Comparison of ENCODE assay signal across 1 cellular context in genomic region chr6:96521625-96522468, GRCh38.
TF ChIP-seq lines count a peak whose summit lies in the region.

TSS of gene UFL1 (plus strand) at chr6:96521806. CDS start at chr6:96521874, 68 bp downstream.

TF ChIP-seq in K562, 482 proteins besides CTCF, POLR2A, EP300 and RAD21 (continued from another document and continues in another):
- TF ChIP-seq FOXM1 (IDR thresholded peaks at IDR 0.05; ENCODE audit: low read depth), result peak; percentile 25; the same call in 1 of the 2 replicates
- no peak for TF ChIP-seq FOXM1 (CRISPR knock-in tag; IDR thresholded peaks at IDR 0.05; ENCODE audit: low read depth)
- 0 out of 2 replicates have a peak, but pooled peaks have one; percentile 10 for TF ChIP-seq ZNF77 (CRISPR knock-in tag; IDR thresholded peaks at IDR 0.05)
- 0 out of 2 replicates have a peak, but pooled peaks have one; percentile 18 for TF ChIP-seq XRCC5 (IDR thresholded peaks at IDR 0.05; ENCODE audit: low read depth, low read length)
- no peak for TF ChIP-seq MAFF (IDR thresholded peaks at IDR 0.05; ENCODE audit: low read length)
- TF ChIP-seq STAG1 (CRISPR knock-in tag; IDR thresholded peaks at IDR 0.05; ENCODE audit: borderline replicate concordance), result no peak
- peak; percentile 95 for TF ChIP-seq CREM (IDR thresholded peaks at IDR 0.05; ENCODE audit: low read depth)
- no peak for TF ChIP-seq HDAC6 (IDR thresholded peaks at IDR 0.05; ENCODE audit: low read depth, low read length)
- 0 out of 4 replicates have a peak, but pooled peaks of 1 of the 2 experiments have one; percentile 32 for TF ChIP-seq SRF (CRISPR knock-in tag; IDR thresholded peaks at IDR 0.05)
- TF ChIP-seq ZNF143 (CRISPR knock-in tag; IDR thresholded peaks at IDR 0.05), result peak; percentile 15; the same call in 1 of the 2 replicates
- TF ChIP-seq MAZ (CRISPR knock-in tag; conservative IDR thresholded peaks at IDR 0.05 in 1 of 2, IDR thresholded peaks at IDR 0.05 in 1 of 2), result peak in 1 of 2 experiments; percentile 79; a peak in 3 of 4 replicates
- peak; percentile 95 for TF ChIP-seq POLR2AphosphoS5 (IDR thresholded peaks at IDR 0.05; ENCODE audit: control insufficient read depth, insufficient read depth, low read depth, low read length)
- TF ChIP-seq HNRNPLL (IDR thresholded peaks at IDR 0.05; ENCODE audit: low read depth, low read length, poor library complexity, severe bottlenecking), result peak; percentile 99
- TF ChIP-seq POLR2G (IDR thresholded peaks at IDR 0.05; ENCODE audit: low read depth, low read length), result peak; percentile 100
- 0 out of 2 replicates have a peak, but pooled peaks have one; percentile 30 for TF ChIP-seq ELK1 (CRISPR knock-in tag; IDR thresholded peaks at IDR 0.05)
- no peak for TF ChIP-seq XRCC3 (IDR thresholded peaks at IDR 0.05)
- TF ChIP-seq ZFPM2 (CRISPR knock-in tag; IDR thresholded peaks at IDR 0.05), result no peak
- peak; percentile 36 for TF ChIP-seq SAP30 (IDR thresholded peaks at IDR 0.05; ENCODE audit: borderline replicate concordance, insufficient read depth, low read depth, low read length, poor library complexity, severe bottlenecking)
- TF ChIP-seq RBM25 (IDR thresholded peaks at IDR 0.05; ENCODE audit: low read depth, low read length, severe bottlenecking), result no peak
- TF ChIP-seq ZBTB2 (IDR thresholded peaks at IDR 0.05), result 0 out of 2 replicates have a peak, but pooled peaks have one; percentile 67
- peak; percentile 24; the same call in 1 of the 2 replicates for TF ChIP-seq ZNF12 (CRISPR knock-in tag; IDR thresholded peaks at IDR 0.05)
- peak in 1 of 2 experiments; percentile 68; a peak in 2 of 4 replicates for TF ChIP-seq UBTF (IDR thresholded peaks at IDR 0.05; ENCODE audit: borderline replicate concordance in 1 of 2, low read depth in 2 of 2, low read length in 2 of 2)
- TF ChIP-seq KDM1A (IDR thresholded peaks at IDR 0.05), result peak; percentile 68 to 77
- TF ChIP-seq HMG20B (CRISPR knock-in tag; IDR thresholded peaks at IDR 0.05), result no peak; the same call in 1 of the 2 replicates
- peak; percentile 95 for TF ChIP-seq PRDM10 (IDR thresholded peaks at IDR 0.05; ENCODE audit: partially characterized antibody)
- peak; percentile 93 for TF ChIP-seq CXXC5 (CRISPR knock-in tag; IDR thresholded peaks at IDR 0.05)
- peak; percentile 62 for TF ChIP-seq ESRRA (IDR thresholded peaks at IDR 0.05; ENCODE audit: borderline replicate concordance, low read depth)
- peak; percentile 62 for TF ChIP-seq ZBTB40 (IDR thresholded peaks at IDR 0.05)
- no peak for TF ChIP-seq ZBTB40 (CRISPR knock-in tag; IDR thresholded peaks at IDR 0.05)
- peak; percentile 64 to 70; a peak in 3 of 4 replicates for TF ChIP-seq MNT (conservative IDR thresholded peaks at IDR 0.05)
- peak; percentile 68 for TF ChIP-seq RBM22 (IDR thresholded peaks at IDR 0.05; ENCODE audit: low read depth, low read length, poor library complexity, severe bottlenecking)
- TF ChIP-seq MIER1 (IDR thresholded peaks at IDR 0.05; ENCODE audit: low read depth), result 0 out of 2 replicates have a peak, but pooled peaks have one; percentile 22
- TF ChIP-seq EP400 (IDR thresholded peaks at IDR 0.05), result peak; percentile 98
- peak; percentile 85 for TF ChIP-seq MAX (CRISPR knock-in tag; IDR thresholded peaks at IDR 0.05)
- TF ChIP-seq NR2C1 (IDR thresholded peaks at IDR 0.05), result peak; percentile 62; the same call in 1 of the 2 replicates
- no peak for TF ChIP-seq NR2C1 (tag; IDR thresholded peaks at IDR 0.05)
- TF ChIP-seq PHF21A (IDR thresholded peaks at IDR 0.05; ENCODE audit: borderline replicate concordance, low read depth), result 0 out of 2 replicates have a peak, but pooled peaks have one; percentile 36
- peak; percentile 99 for TF ChIP-seq ZFX (CRISPR knock-in tag; IDR thresholded peaks at IDR 0.05)
- peak; percentile 81 for TF ChIP-seq TAF7 (tag; IDR thresholded peaks at IDR 0.05)
- TF ChIP-seq CREB3L1 (IDR thresholded peaks at IDR 0.05; ENCODE audit: borderline replicate concordance, low read depth), result peak; percentile 97
